In genomic region chr10:23310443-23310842, GRCh38 we compare ENCODE assay signal across 33 cellular contexts. TPM values are rescaled to one million over a fixed set of nuclear protein-coding genes. Genes with fewer than 3 reads are reported as not detected.
DNase-seq lines count a peak whose midpoint lies in the region; ATAC-seq and TF ChIP-seq lines count a peak whose summit lies in the region.
"Had no signal": no experiment of that assay in that cellular context is flagged by ENCODE, and none has a peak within 500 bp of the region (broad histone marks: within the 10 kb centered on the region; RNA-seq: fewer than 3 reads in every experiment).

No MANE protein-coding gene starts in this region.

- no peak for TF ChIP-seq EP300 in gastroesophageal sphincter (IDR thresholded peaks at IDR 0.05)

- ATAC-seq in gastroesophageal sphincter: no peak
- ATAC-seq: activated naive CD8-positive, alpha-beta T cell treated with anti-CD3 and anti-CD28 coated beads, Interleukin-2, amount 50 U/mL, for 24 hours; gastrocnemius medialis had no signal

- H3K4me3 ChIP-seq in adipocyte (ENCODE audit: low read length) (no peak overlapping the region), gastroesophageal sphincter (no peak overlapping the region), Peyer's patch (no peak overlapping the region)
- H3K4me3 ChIP-seq: BLaER1, esophagus squamous epithelium, gastrocnemius medialis, GM23248, prostate gland, sigmoid colon, transverse colon had no signal

- no peaks in the 10 kb centered on the region for H3K9me3 ChIP-seq in adipocyte (ENCODE audit: control insufficient read depth, low read length)
- H3K9me3 ChIP-seq in gastroesophageal sphincter: no peaks in the 10 kb centered on the region
- no peaks in the 10 kb centered on the region for H3K9me3 ChIP-seq in Peyer's patch
- H3K9me3 ChIP-seq: BLaER1, esophagus squamous epithelium, gastrocnemius medialis, prostate gland, sigmoid colon, transverse colon had no signal

- H3K27ac ChIP-seq in gastroesophageal sphincter: no peak overlapping the region
- H3K27ac ChIP-seq in Peyer's patch: no peak overlapping the region
- H3K27ac ChIP-seq: BLaER1, esophagus squamous epithelium, gastrocnemius medialis, GM23248, prostate gland, sigmoid colon, transverse colon had no signal

- no peaks in the 10 kb centered on the region for H3K4me1 ChIP-seq in adipocyte (ENCODE audit: control insufficient read depth, insufficient read depth, low read length)
- H3K4me1 ChIP-seq in gastroesophageal sphincter: no peaks in the 10 kb centered on the region
- no peaks in the 10 kb centered on the region for H3K4me1 ChIP-seq in Peyer's patch
- H3K4me1 ChIP-seq: BLaER1, esophagus squamous epithelium, gastrocnemius medialis, prostate gland, sigmoid colon, transverse colon had no signal

- TF ChIP-seq POLR2A in gastroesophageal sphincter (IDR thresholded peaks at IDR 0.05) (no peak), Peyer's patch (IDR thresholded peaks at IDR 0.05) (no peak)

- H3K9ac ChIP-seq in adipocyte (ENCODE audit: low read length): no peak overlapping the region
- H3K9ac ChIP-seq: BLaER1, GM23248 had no signal

- H3K36me3 ChIP-seq in adipocyte (ENCODE audit: control insufficient read depth, insufficient read depth, low read length, severe bottlenecking): no peaks in the 10 kb centered on the region
- no peaks in the 10 kb centered on the region for H3K36me3 ChIP-seq in gastroesophageal sphincter
- no peaks in the 10 kb centered on the region for H3K36me3 ChIP-seq in Peyer's patch
- H3K36me3 ChIP-seq: BLaER1, esophagus squamous epithelium, gastrocnemius medialis, prostate gland, sigmoid colon, transverse colon had no signal

- TF ChIP-seq CTCF in gastroesophageal sphincter (IDR thresholded peaks at IDR 0.05) (no peak), Peyer's patch (IDR thresholded peaks at IDR 0.05) (no peak)

- DNase-seq in EL (peak; percentile 24), adipocyte (ENCODE audit: low read depth) (peak; percentile 29), kidney tubule cell (ENCODE audit: low spot score) (peak; percentile 70), renal cortical epithelial cell (ENCODE audit: low read depth) (peak; percentile 59), DMS153 treated with DMSO at 0.1 percent for 48 hours (lab: John Stamatoyannopoulos, UW; ENCODE audit: unreplicated experiment) (no peak), Peyer's patch (no peak), DMS 273 (lab: John Stamatoyannopoulos, UW; ENCODE audit: unreplicated experiment) (no peak)
- DNase-seq: activated CD4-positive, alpha-beta T cell treated with anti-CD3 and anti-CD28 coated beads, Interleukin-2, amount 50 U/mL, for 48 hours; activated naive CD8-positive, alpha-beta T cell treated with anti-CD3 and anti-CD28 coated beads, Interleukin-2, amount 50 U/mL, for 24 hours; activated T-cell treated with anti-CD3 and anti-CD28 coated beads, Interleukin-2, amount 50 U/mL, for 48 hours; central memory CD4-positive, alpha-beta T cell; DMS53; esophagus squamous epithelium; gastrocnemius medialis; GDM1; GM23248; hippocampal formation; left cardiac atrium; NCI-H1436 treated with DMSO at 0.1 percent for 48 hours; NCI-H2081 treated with DMSO at 0.1 percent for 48 hours; NCI-H226; NCI-H526 treated with DMSO at 0.1 percent for 48 hours; SIG-M5; sigmoid colon; stimulated activated CD4-positive, alpha-beta T cell treated with anti-CD3 and anti-CD28 coated beads, Interleukin-4, amount 100 ng/mL, for 1 hour; SW 1271; T-helper 9 cell; transverse colon had no signal

- H3K27me3 ChIP-seq in adipocyte (replicated peaks; ENCODE audit: control insufficient read depth, insufficient read depth, low read length) (peaks cover 5% of the 10 kb centered on the region), gastroesophageal sphincter (no peaks in the 10 kb centered on the region), Peyer's patch (no peaks in the 10 kb centered on the region)
- H3K27me3 ChIP-seq: BLaER1, esophagus squamous epithelium, gastrocnemius medialis, sigmoid colon had no signal

RNA-seq across cellular contexts. Expression of gene C10orf67, which starts 34.2 kb away (rescaled TPM):
- total RNA-seq in renal cortical epithelial cell (0.35 and 0.55 TPM in 2 replicates), gastroesophageal sphincter (not detected), Peyer's patch (1 to 10 TPM in 1 of 4 donors, not detected in 3; 1.2 TPM)
- total RNA-seq: dermis microvascular lymphatic vessel endothelial cell, myocyte, sigmoid colon, transverse colon had no signal

Comparison
In these comparisons a context has a peak if more than half of its experiments do, and no peak if none do; other contexts are left out.
1. DNase-seq: peak in EL (single experiment), adipocyte (single experiment), kidney tubule cell (single experiment) and renal cortical epithelial cell (single experiment); none in DMS153 treated with DMSO at 0.1 percent for 48 hours (single experiment), Peyer's patch (0 of 3) and DMS 273 (single experiment).